ENCODE assay signal across 25 cellular contexts in genomic region chr17:57478851-57479250, GRCh38.
DNase-seq lines count a peak whose midpoint lies in the region; ATAC-seq, FAIRE-seq and TF ChIP-seq lines count a peak whose summit lies in the region.
"Had no signal": no experiment of that assay in that cellular context is flagged by ENCODE, and none has a peak within 500 bp of the region (broad histone marks: within the 10 kb centered on the region; RNA-seq: fewer than 3 reads in every experiment).

No MANE protein-coding gene starts in this region.

- TF ChIP-seq RAD21 in K562 (CRISPR knock-in tag; conservative IDR thresholded peaks at IDR 0.05 in 1 of 2, IDR thresholded peaks at IDR 0.05 in 1 of 2): no peak

- peaks cover 20% of the 10 kb centered on the region; the same call in 1 of the 2 replicates for H4K20me1 ChIP-seq in K562 (replicated peaks; ENCODE audit: control insufficient read depth, insufficient read depth, low read length)

- ATAC-seq in Right ventricle myocardium superior (ENCODE audit: poor library complexity): peak; percentile 7
- no peak for ATAC-seq in left cardiac atrium
- ATAC-seq in K562: no peak
- ATAC-seq: activated CD8-positive, alpha-beta memory T cell treated with anti-CD3 and anti-CD28 coated beads, Interleukin-2, amount 10 ng/mL, durations not matched to agents 7 days and 5 days; activated T-cell treated with anti-CD3 and anti-CD28 coated beads, Interleukin-2, amount 50 U/mL, for 72 hours had no signal

- H3K9ac ChIP-seq in K562 (ENCODE audit: insufficient read depth in 1 of 2, low read depth in 2 of 2, low read length in 2 of 2): no peak overlapping the region

- H3K4me3 Mint-ChIP-seq in nephron: no peak overlapping the region
- H3K4me3 Mint-ChIP-seq: activated CD8-positive, alpha-beta memory T cell treated with anti-CD3 and anti-CD28 coated beads, Interleukin-2, amount 10 ng/mL, durations not matched to agents 7 days and 5 days; activated T-cell treated with anti-CD3 and anti-CD28 coated beads, Interleukin-2, amount 50 U/mL, for 72 hours; memory B cell; naive B cell had no signal

- no peak for TF ChIP-seq POLR2A in K562 (conservative IDR thresholded peaks at IDR 0.05)

- FAIRE-seq in K562 (lab: Jason Lieb, UNC): no peak
- FAIRE-seq: endothelial cell of umbilical vein, GM12891, pancreas had no signal

- WGBS in K562 (ENCODE audit: insufficient coverage, low coverage, missing lambda C conversion rate): 76% methylated on average over 2 of the region's 2 CpGs

- intact Hi-C loops in Right ventricle myocardium superior (cut with DNase I): no loop called here
- intact Hi-C loops in left cardiac atrium (cut with DNase I): no loop called here
- intact Hi-C loops in K562 (cut with micrococcal nuclease): no loop called here

- no peak for TF ChIP-seq CTCF in K562 (IDR thresholded peaks at IDR 0.05 in 2 of 3, conservative IDR thresholded peaks at IDR 0.05 in 1 of 3; ENCODE audit: insufficient read depth in 2 of 3, low read depth in 1 of 3, low read length in 3 of 3)
- TF ChIP-seq CTCF in nephron (IDR thresholded peaks at IDR 0.05; ENCODE audit: unreplicated experiment in 3 of 3): no peak

- no peaks in the 10 kb centered on the region for H3K79me2 ChIP-seq in K562 (ENCODE audit: control insufficient read depth, insufficient read depth, low read length)

- H3K4me1 ChIP-seq in K562 (replicated peaks in 1 of 2; ENCODE audit: control insufficient read depth in 2 of 2, insufficient read depth in 2 of 2, low read length in 2 of 2): peaks cover 4 to 28% of the 10 kb centered on the region in 2 experiments; a peak in 4 of 5 replicates
- H3K4me1 ChIP-seq: pancreas had no signal

- no peaks in the 10 kb centered on the region for H3K36me3 ChIP-seq in K562 (ENCODE audit: control insufficient read depth, insufficient read depth, low read length)
- H3K36me3 ChIP-seq in H7 (replicated peaks; ENCODE audit: control insufficient read depth, insufficient read depth, low read length): no peaks in the 10 kb centered on the region
- H3K36me3 ChIP-seq: ascending aorta, pancreas, sigmoid colon, stomach, transverse colon had no signal

- no peaks in the 10 kb centered on the region for H3K9me1 ChIP-seq in K562 (ENCODE audit: control insufficient read depth, insufficient read depth, low read length)

- in situ Hi-C loops in K562 (cut with MboI): no loop called here

- H3K27me3 Mint-ChIP-seq in nephron (ENCODE audit: low read depth): peaks cover 98% of the 10 kb centered on the region
- H3K27me3 Mint-ChIP-seq: activated CD8-positive, alpha-beta memory T cell treated with anti-CD3 and anti-CD28 coated beads, Interleukin-2, amount 10 ng/mL, durations not matched to agents 7 days and 5 days; memory B cell; naive B cell had no signal

- no peak overlapping the region for H3K27ac ChIP-seq in K562 (ENCODE audit: extremely low read depth, low read depth, low read length)
- H3K27ac ChIP-seq: pancreas, transverse colon, VCaP had no signal

- no peaks in the 10 kb centered on the region for H3K9me3 ChIP-seq in K562 (replicated peaks; ENCODE audit: control insufficient read depth, insufficient read depth, low read depth, low read length)
- H3K9me3 ChIP-seq: ascending aorta, pancreas, sigmoid colon, stomach, transverse colon had no signal

- POLR2A ChIA-PET in K562 (lab: Yijun Ruan, JAX): interaction anchor here (1.1 kb wide), 1 partner anchor 11 kb away, joined by 4 read pairs; no protein-coding TSS in a partner anchor

- CTCF ChIA-PET in K562 (lab: Yijun Ruan, JAX; ENCODE audit: low intra/inter-chr PET ratio): no interaction called here

- peaks cover 79% of the 10 kb centered on the region for H3K4me1 Mint-ChIP-seq in nephron

- no peak overlapping the region for H3K4me3 ChIP-seq in K562
- no peak overlapping the region for H3K4me3 ChIP-seq in H7 (ENCODE audit: insufficient read depth, low read depth, low read length)
- H3K4me3 ChIP-seq: ascending aorta, pancreas, sigmoid colon, stomach, transverse colon had no signal

- H3K27ac Mint-ChIP-seq in nephron: peak overlapping the region in 2 of 3 experiments; percentile 57 to 73
- H3K27ac Mint-ChIP-seq: activated CD8-positive, alpha-beta memory T cell treated with anti-CD3 and anti-CD28 coated beads, Interleukin-2, amount 10 ng/mL, durations not matched to agents 7 days and 5 days; activated T-cell treated with anti-CD3 and anti-CD28 coated beads, Interleukin-2, amount 50 U/mL, for 72 hours; memory B cell had no signal

- no peak overlapping the region for H3K4me2 ChIP-seq in K562 (ENCODE audit: insufficient read depth, low read length)

- BruUV-seq in K562 (replicated peaks; lab: Mats Ljungman, UMichigan): no TSS peak

- TF ChIP-seq EP300 in K562 (IDR thresholded peaks at IDR 0.05; ENCODE audit: low read length): no peak

- H2AFZ ChIP-seq in K562 (ENCODE audit: low read depth, low read length): no peak overlapping the region

- no peak for DNase-seq in Right ventricle myocardium superior
- DNase-seq in left cardiac atrium: no peak
- no peak for DNase-seq in K562 (ENCODE audit: extremely low read depth in 1 of 4, low spot score in 3 of 4)
- DNase-seq in H7: no peak
- DNase-seq in middle frontal gyrus (ENCODE audit: extremely low spot score, low spot score): no peak
- no peak for DNase-seq in GF-D8 (lab: John Stamatoyannopoulos, UW)
- no peak for DNase-seq in activated effector memory CD4-positive, alpha-beta T cell treated with Interleukin-2 at 50 U/mL for 16 hours
- DNase-seq: activated CD4-positive, alpha-beta T cell treated with anti-CD3 and anti-CD28 coated beads for 48 hours; activated CD8-positive, alpha-beta memory T cell treated with anti-CD3 and anti-CD28 coated beads, Interleukin-2, amount 10 ng/mL, durations not matched to agents 7 days and 5 days; activated naive CD4-positive, alpha-beta T cell treated with anti-CD3 and anti-CD28 coated beads, Interleukin-2, amount 50 U/mL, for 16 hours; activated T-cell treated with anti-CD3 and anti-CD28 coated beads, Interleukin-2, amount 50 U/mL, for 72 hours; naive B cell; NCI-H1092 treated with DMSO at 0.1 percent for 48 hours; NCI-H2029; sigmoid colon; stimulated activated CD8-positive, alpha-beta memory T cell treated with anti-CD3 and anti-CD28 coated beads, Interleukin-4, amount 100 ng/mL, for 48 hours; stomach; transverse colon had no signal

- H3K27me3 ChIP-seq in K562 (ENCODE audit: control insufficient read depth in 2 of 2, insufficient read depth in 2 of 2, low read length in 2 of 2) (no peaks in the 10 kb centered on the region), H7 (ENCODE audit: control insufficient read depth, insufficient read depth, low read length) (no peaks in the 10 kb centered on the region)
- H3K27me3 ChIP-seq: ascending aorta, pancreas, sigmoid colon, stomach, transverse colon had no signal

- H3K36me3 Mint-ChIP-seq in nephron (ENCODE audit: low read depth): peaks cover 3% of the 10 kb centered on the region

- H3K9me3 Mint-ChIP-seq in nephron: no peaks in the 10 kb centered on the region
- H3K9me3 Mint-ChIP-seq: activated T-cell treated with anti-CD3 and anti-CD28 coated beads, Interleukin-2, amount 50 U/mL, for 72 hours; memory B cell; naive B cell had no signal

TF ChIP-seq in K562, 482 proteins besides CTCF, POLR2A, EP300 and RAD21:
- TF ChIP-seq ZNF24 (IDR thresholded peaks at IDR 0.05): 0 out of 2 replicates have a peak, but pooled peaks have one; percentile 35
- no peak for TF ChIP-seq MCM7 (IDR thresholded peaks at IDR 0.05)
- TF ChIP-seq POLR2B (IDR thresholded peaks at IDR 0.05; ENCODE audit: low read depth, partially characterized antibody): no peak
- TF ChIP-seq RBBP5 (IDR thresholded peaks at IDR 0.05; ENCODE audit: borderline replicate concordance, insufficient read depth, low read length, poor library complexity, severe bottlenecking): no peak
